ENCODE assay signal across 19 cellular contexts in the genomic region with DNA sequence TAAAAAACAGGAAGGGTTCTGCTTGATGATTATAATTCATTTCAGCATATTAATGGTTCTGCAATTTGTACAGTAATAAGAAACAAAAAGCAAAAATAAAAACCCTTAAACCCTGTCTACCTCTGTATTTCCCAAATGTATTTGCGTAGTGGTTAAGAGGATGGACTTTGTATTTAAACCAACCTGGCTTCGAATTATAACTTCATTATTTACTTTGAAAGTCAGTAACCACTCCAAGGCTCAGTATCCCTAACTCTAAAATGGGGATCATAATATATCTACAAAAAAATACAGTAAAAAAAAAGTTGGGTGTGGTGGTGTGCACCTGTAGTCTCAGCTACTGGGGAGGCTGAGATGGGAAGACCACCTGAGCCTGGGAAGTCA.
"Had no signal": no experiment of that assay in that cellular context is flagged by ENCODE, and none has a peak within 500 bp of the region (broad histone marks: within the 10 kb centered on the region; RNA-seq: fewer than 3 reads in every experiment).

No MANE protein-coding gene starts in this region.

- ATAC-seq: activated CD8-positive, alpha-beta memory T cell treated with anti-CD3 and anti-CD28 coated beads, Interleukin-2, amount 10 ng/mL, durations not matched to agents 7 days and 5 days; T-cell had no signal

- H3K4me1 Mint-ChIP-seq: activated B cell treated with CpG ODN at 0.5 μM for 24 hours; activated CD4-positive, alpha-beta T cell treated with anti-CD3 and anti-CD28 coated beads, Interleukin-2, amount 10 ng/mL, durations not matched to agents 24 days and 14 days; activated CD8-positive, alpha-beta memory T cell treated with anti-CD3 and anti-CD28 coated beads, Interleukin-2, amount 10 ng/mL, durations not matched to agents 7 days and 5 days; T-cell had no signal

- H3K4me3 ChIP-seq: SK-N-MC had no signal

- DNase-seq: activated B cell treated with CpG ODN at 0.5 μM for 24 hours; activated CD4-positive, alpha-beta T cell treated with anti-CD3 and anti-CD28 coated beads for 1 hour; activated CD4-positive, alpha-beta T cell treated with anti-CD3 and anti-CD28 coated beads, Interleukin-2, amount 10 ng/mL, durations not matched to agents 24 days and 14 days; activated CD4-positive, alpha-beta T cell treated with anti-CD3 and anti-CD28 coated beads, Interleukin-2, amount 50 U/mL, for 48 hours; activated CD8-positive, alpha-beta memory T cell treated with anti-CD3 and anti-CD28 coated beads, Interleukin-2, amount 10 ng/mL, durations not matched to agents 7 days and 5 days; activated effector memory CD4-positive, alpha-beta T cell treated with anti-CD3 and anti-CD28 coated beads, Interleukin-2, amount 50 U/mL, for 16 hours; activated naive CD4-positive, alpha-beta T cell treated with Interleukin-2 at 50 U/mL for 16 hours; activated T-cell treated with anti-CD3 and anti-CD28 coated beads, Interleukin-2, amount 50 U/mL, for 24 hours; Karpas-422; NCI-H1048; NCI-H2081 treated with DMSO at 0.1 percent for 48 hours; NCI-H446 treated with DMSO at 0.1 percent for 48 hours; NCI-H524 treated with DMSO at 0.1 percent for 48 hours; SIG-M5; T-cell; T-helper 2 cell had no signal

- H3K36me3 Mint-ChIP-seq: activated CD8-positive, alpha-beta memory T cell treated with anti-CD3 and anti-CD28 coated beads, Interleukin-2, amount 10 ng/mL, durations not matched to agents 7 days and 5 days; activated naive CD8-positive, alpha-beta T cell; T-cell had no signal

- H3K9me3 Mint-ChIP-seq: activated CD4-positive, alpha-beta T cell treated with anti-CD3 and anti-CD28 coated beads, Interleukin-2, amount 10 ng/mL, durations not matched to agents 24 days and 14 days; activated T-cell treated with anti-CD3 and anti-CD28 coated beads, Interleukin-2, amount 50 U/mL, for 24 hours; T-cell had no signal

- H3K4me3 Mint-ChIP-seq: activated B cell treated with CpG ODN at 0.5 μM for 24 hours; activated CD4-positive, alpha-beta T cell treated with anti-CD3 and anti-CD28 coated beads, Interleukin-2, amount 10 ng/mL, durations not matched to agents 24 days and 14 days; activated CD8-positive, alpha-beta memory T cell treated with anti-CD3 and anti-CD28 coated beads, Interleukin-2, amount 10 ng/mL, durations not matched to agents 7 days and 5 days; activated naive CD8-positive, alpha-beta T cell; activated T-cell treated with anti-CD3 and anti-CD28 coated beads, Interleukin-2, amount 50 U/mL, for 24 hours; T-cell had no signal

- H3K27me3 ChIP-seq: brain microvascular endothelial cell had no signal

- H3K36me3 ChIP-seq: brain microvascular endothelial cell had no signal

- H3K27ac Mint-ChIP-seq: activated B cell treated with CpG ODN at 0.5 μM for 24 hours; activated CD4-positive, alpha-beta T cell treated with anti-CD3 and anti-CD28 coated beads, Interleukin-2, amount 10 ng/mL, durations not matched to agents 24 days and 14 days; activated CD8-positive, alpha-beta memory T cell treated with anti-CD3 and anti-CD28 coated beads, Interleukin-2, amount 10 ng/mL, durations not matched to agents 7 days and 5 days; activated naive CD8-positive, alpha-beta T cell; activated T-cell treated with anti-CD3 and anti-CD28 coated beads, Interleukin-2, amount 50 U/mL, for 24 hours; T-cell had no signal

- H3K27ac ChIP-seq: brain microvascular endothelial cell, SK-N-MC had no signal
